ENCODE assay signal across 1 cellular context in genomic region chr5:166430491-166431319, GRCh38.
TF ChIP-seq lines count a peak whose summit lies in the region.

No MANE protein-coding gene starts in this region.

TF ChIP-seq in H1, 55 proteins besides CTCF, POLR2A, EP300 and RAD21 (continued from another document):
- TF ChIP-seq CHD7 (IDR thresholded peaks at IDR 0.05; ENCODE audit: insufficient replicate concordance, low read length) (peak; percentile 93), HDAC2 (IDR thresholded peaks at IDR 0.05; ENCODE audit: borderline replicate concordance in 1 of 2, low read depth in 2 of 2, low read length in 2 of 2) (peak; percentile 73 to 96; a peak in 3 of 4 replicates), EGR1 (IDR thresholded peaks at IDR 0.05; ENCODE audit: borderline replicate concordance, low read depth, low read length) (0 out of 2 replicates have a peak, but pooled peaks have one; percentile 25), SP1 (IDR thresholded peaks at IDR 0.05; ENCODE audit: low read depth, low read length) (peak; percentile 71), CBX5 (IDR thresholded peaks at IDR 0.05; ENCODE audit: low read depth, low read length) (no peak), KDM1A (IDR thresholded peaks at IDR 0.05; ENCODE audit: borderline replicate concordance, low read length) (no peak), TCF12 (IDR thresholded peaks at IDR 0.05; ENCODE audit: low read depth, low read length) (0 out of 2 replicates have a peak, but pooled peaks have one; percentile 72), NRF1 (IDR thresholded peaks at IDR 0.05; ENCODE audit: low read depth, low read length) (no peak), BACH1 (IDR thresholded peaks at IDR 0.05; ENCODE audit: low read length) (no peak), JUND (IDR thresholded peaks at IDR 0.05; ENCODE audit: low read length) (peak; percentile 86), CEBPB (IDR thresholded peaks at IDR 0.05; ENCODE audit: low read depth, low read length) (0 out of 2 replicates have a peak, but pooled peaks have one; percentile 5), JUN (IDR thresholded peaks at IDR 0.05; ENCODE audit: low read depth, low read length) (0 out of 2 replicates have a peak, but pooled peaks have one; percentile 36), NANOG (IDR thresholded peaks at IDR 0.05; ENCODE audit: insufficient read depth, low read depth, low read length, poor library complexity, severe bottlenecking) (peak; percentile 83), POU5F1 (IDR thresholded peaks at IDR 0.05; ENCODE audit: low read depth, low read length) (peak; percentile 98), TEAD4 (IDR thresholded peaks at IDR 0.05; ENCODE audit: low read depth, low read length) (peak; percentile 90), KDM5A (IDR thresholded peaks at IDR 0.05; ENCODE audit: low read length) (no peak), RBBP5 (IDR thresholded peaks at IDR 0.05; ENCODE audit: borderline replicate concordance, low read depth, low read length) (peak; percentile 83), TAF7 (optimal IDR thresholded peaks at IDR 0.05; ENCODE audit: borderline replicate concordance, low read depth, low read length) (peak; percentile 28)
- TF ChIP-seq, protein P1, sequence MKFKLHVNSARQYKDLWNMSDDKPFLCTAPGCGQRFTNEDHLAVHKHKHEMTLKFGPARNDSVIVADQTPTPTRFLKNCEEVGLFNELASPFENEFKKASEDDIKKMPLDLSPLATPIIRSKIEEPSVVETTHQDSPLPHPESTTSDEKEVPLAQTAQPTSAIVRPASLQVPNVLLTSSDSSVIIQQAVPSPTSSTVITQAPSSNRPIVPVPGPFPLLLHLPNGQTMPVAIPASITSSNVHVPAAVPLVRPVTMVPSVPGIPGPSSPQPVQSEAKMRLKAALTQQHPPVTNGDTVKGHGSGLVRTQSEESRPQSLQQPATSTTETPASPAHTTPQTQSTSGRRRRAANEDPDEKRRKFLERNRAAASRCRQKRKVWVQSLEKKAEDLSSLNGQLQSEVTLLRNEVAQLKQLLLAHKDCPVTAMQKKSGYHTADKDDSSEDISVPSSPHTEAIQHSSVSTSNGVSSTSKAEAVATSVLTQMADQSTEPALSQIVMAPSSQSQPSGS (IDR thresholded peaks at IDR 0.05; ENCODE audit: low read length): peak; percentile 71; the same call in 1 of the 2 replicates
- TF ChIP-seq, protein P2, sequence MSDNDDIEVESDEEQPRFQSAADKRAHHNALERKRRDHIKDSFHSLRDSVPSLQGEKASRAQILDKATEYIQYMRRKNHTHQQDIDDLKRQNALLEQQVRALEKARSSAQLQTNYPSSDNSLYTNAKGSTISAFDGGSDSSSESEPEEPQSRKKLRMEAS (IDR thresholded peaks at IDR 0.05): no peak
